15 cellular contexts compared by ENCODE assay signal in genomic region chr5:38104497-38105230, GRCh38.
DNase-seq lines count a peak whose midpoint lies in the region; ATAC-seq and TF ChIP-seq lines count a peak whose summit lies in the region.
"Had no signal": no experiment of that assay in that cellular context is flagged by ENCODE, and none has a peak within 500 bp of the region (broad histone marks: within the 10 kb centered on the region; RNA-seq: fewer than 3 reads in every experiment).

No MANE protein-coding gene starts in this region.

- H3K27me3 ChIP-seq in body of pancreas (no peaks in the 10 kb centered on the region), gastroesophageal sphincter (no peaks in the 10 kb centered on the region)
- H3K27me3 ChIP-seq: cardiac muscle cell had no signal

- H3K4me1 ChIP-seq in body of pancreas: peaks cover 13% of the 10 kb centered on the region
- no peaks in the 10 kb centered on the region for H3K4me1 ChIP-seq in gastroesophageal sphincter

- no peak for TF ChIP-seq EP300 in gastroesophageal sphincter (IDR thresholded peaks at IDR 0.05)

- TF ChIP-seq POLR2A in body of pancreas (IDR thresholded peaks at IDR 0.05): no peak
- no peak for TF ChIP-seq POLR2A in gastroesophageal sphincter (IDR thresholded peaks at IDR 0.05)

- WGBS in body of pancreas, 2 donors: 9 to 17% methylated on average over 5 of the region's 5 CpGs
- WGBS in gastroesophageal sphincter (ENCODE audit: low coverage in 1 of 2), 2 donors: 64 to 70% methylated on average over 5 of the region's 5 CpGs

- TF ChIP-seq CTCF in body of pancreas (IDR thresholded peaks at IDR 0.05) (no peak), gastroesophageal sphincter (IDR thresholded peaks at IDR 0.05) (no peak)

- H3K9me3 ChIP-seq in body of pancreas: no peaks in the 10 kb centered on the region
- H3K9me3 ChIP-seq in gastroesophageal sphincter: no peaks in the 10 kb centered on the region

- H3K36me3 ChIP-seq in body of pancreas (replicated peaks in 1 of 2; ENCODE audit: insufficient read depth in 1 of 2, low read depth in 2 of 2) (no peaks in the 10 kb centered on the region), gastroesophageal sphincter (no peaks in the 10 kb centered on the region)
- H3K36me3 ChIP-seq: cardiac muscle cell had no signal

- H3K4me3 ChIP-seq in body of pancreas: no peak overlapping the region
- H3K4me3 ChIP-seq in gastroesophageal sphincter: no peak overlapping the region
- H3K4me3 ChIP-seq: cardiac muscle cell had no signal

- ATAC-seq in body of pancreas (peak; percentile 89), GM18868 (IDR thresholded peaks at IDR 0.05; ENCODE audit: unreplicated experiment) (no peak), gastroesophageal sphincter (no peak), left colon (no peak)
- ATAC-seq: CD8-positive, alpha-beta T cell; effector memory CD8-positive, alpha-beta T cell had no signal

- DNase-seq in COLO829 (ENCODE audit: low spot score) (peak; percentile 81), KG1 (lab: John Stamatoyannopoulos, UW) (peak; percentile 16), body of pancreas (peak in 3 of 4 donors; percentile 9 to 25 (median 13)), left kidney (ENCODE audit: low read depth, low spot score) (peak; percentile 54), NCI-H748 treated with DMSO at 0.1 percent for 48 hours (lab: John Stamatoyannopoulos, UW) (no peak), left colon (no peak)
- DNase-seq: activated CD4-positive, alpha-beta T cell treated with anti-CD3 and anti-CD28 coated beads for 48 hours; activated naive CD8-positive, alpha-beta T cell treated with anti-CD3 and anti-CD28 coated beads for 36 hours; CD8-positive, alpha-beta T cell; effector memory CD8-positive, alpha-beta T cell; foreskin fibroblast; NCI-H1092 treated with DMSO at 0.1 percent for 48 hours had no signal

- H3K27ac ChIP-seq in body of pancreas (peak overlapping the region in 3 of 4 donors; percentile 58 to 81 (median 70)), gastroesophageal sphincter (no peak overlapping the region)
- H3K27ac ChIP-seq: cardiac muscle cell had no signal

- intact Hi-C loops in body of pancreas (cut with DNase I): no loop called here
- intact Hi-C loops in left colon (cut with DNase I, micrococcal nuclease): no loop called here

Comparison
In these comparisons a context has a peak if more than half of its experiments do, and no peak if none do; other contexts are left out.
1. DNase-seq: peak in COLO829 (single experiment), KG1 (single experiment), body of pancreas (3 of 4) and left kidney (single experiment); none in NCI-H748 treated with DMSO at 0.1 percent for 48 hours (single experiment) and left colon (0 of 2).
2. H3K27ac ChIP-seq: peak in body of pancreas (3 of 4); none in gastroesophageal sphincter (0 of 4).